ENCODE assay signal across 19 cellular contexts in genomic region chr10:71344916-71345557, GRCh38. TPM values are rescaled to one million over a fixed set of nuclear protein-coding genes. Genes with fewer than 3 reads are reported as not detected.
DNase-seq lines count a peak whose midpoint lies in the region; ATAC-seq and TF ChIP-seq lines count a peak whose summit lies in the region.
"Had no signal": no experiment of that assay in that cellular context is flagged by ENCODE, and none has a peak within 500 bp of the region (broad histone marks: within the 10 kb centered on the region; RNA-seq: fewer than 3 reads in every experiment).

No MANE protein-coding gene starts in this region.

- H3K27ac ChIP-seq in WERI-Rb-1 (peak overlapping the region; percentile 92), upper lobe of right lung (peak overlapping the region; percentile 24)
- H3K27ac ChIP-seq: pancreas, VCaP had no signal

- no peaks in the 10 kb centered on the region for H3K27me3 Mint-ChIP-seq in activated naive CD4-positive, alpha-beta T cell treated with anti-CD3 and anti-CD28 coated beads, Interleukin-2, amount 50 U/mL, for 24 hours
- H3K27me3 Mint-ChIP-seq in activated naive CD4-positive, alpha-beta T cell treated with anti-CD3 and anti-CD28 coated beads, Interleukin-2, amount 10 ng/mL, durations not matched to agents 7 days and 5 days, result no peaks in the 10 kb centered on the region
- H3K27me3 Mint-ChIP-seq: activated naive CD8-positive, alpha-beta T cell treated with anti-CD3 and anti-CD28 coated beads, Interleukin-2, amount 50 U/mL, for 24 hours; CD4-positive, alpha-beta T cell had no signal

- no peaks in the 10 kb centered on the region for H3K4me1 Mint-ChIP-seq in activated naive CD4-positive, alpha-beta T cell treated with anti-CD3 and anti-CD28 coated beads, Interleukin-2, amount 50 U/mL, for 24 hours
- no peaks in the 10 kb centered on the region for H3K4me1 Mint-ChIP-seq in activated naive CD4-positive, alpha-beta T cell treated with anti-CD3 and anti-CD28 coated beads, Interleukin-2, amount 10 ng/mL, durations not matched to agents 7 days and 5 days

- no peak overlapping the region for H3K4me3 ChIP-seq in WERI-Rb-1 (ENCODE audit: low read depth, low read length)
- no peak overlapping the region for H3K4me3 ChIP-seq in upper lobe of right lung
- H3K4me3 ChIP-seq: mucosa of descending colon, pancreas had no signal

- peak; percentile 57 for ATAC-seq in upper lobe of right lung
- ATAC-seq in GM19467 (IDR thresholded peaks at IDR 0.05; ENCODE audit: unreplicated experiment), result no peak
- ATAC-seq in GM18907 (IDR thresholded peaks at IDR 0.05; ENCODE audit: unreplicated experiment), result no peak
- ATAC-seq: activated naive CD8-positive, alpha-beta T cell treated with anti-CD3 and anti-CD28 coated beads, Interleukin-2, amount 50 U/mL, for 24 hours; mucosa of descending colon; pancreas; Right ventricle myocardium inferior had no signal

- CTCF ChIA-PET in activated naive CD4-positive, alpha-beta T cell treated with anti-CD3 and anti-CD28 coated beads, Interleukin-2, amount 10 ng/mL, durations not matched to agents 7 days and 5 days (lab: Charles Lee), result interaction anchor here (1.3 kb wide), 1 partner anchor 225 kb away, joined by 3 read pairs; no protein-coding TSS in a partner anchor

- no peaks in the 10 kb centered on the region for H3K9me3 Mint-ChIP-seq in activated naive CD4-positive, alpha-beta T cell treated with anti-CD3 and anti-CD28 coated beads, Interleukin-2, amount 50 U/mL, for 24 hours
- no peaks in the 10 kb centered on the region for H3K9me3 Mint-ChIP-seq in activated naive CD4-positive, alpha-beta T cell treated with anti-CD3 and anti-CD28 coated beads, Interleukin-2, amount 10 ng/mL, durations not matched to agents 7 days and 5 days
- H3K9me3 Mint-ChIP-seq: activated naive CD8-positive, alpha-beta T cell treated with anti-CD3 and anti-CD28 coated beads, Interleukin-2, amount 50 U/mL, for 24 hours; activated T-helper 1 cell treated with anti-CD3 and anti-CD28 coated beads, Interleukin-12 subunit alpha, Interleukin-12 subunit beta, Interleukin-2, Interleukin-4 antibody, amounts not matched to agents 30 ng/mL and 10 ng/mL and 1 ng/mL, durations not matched to agents 14 hours and 24 hours and 36 hours; CD4-positive, alpha-beta T cell had no signal

- TF ChIP-seq CTCF in WERI-Rb-1 (IDR thresholded peaks at IDR 0.05; ENCODE audit: low read depth, low read length), result no peak
- TF ChIP-seq CTCF in upper lobe of right lung (IDR thresholded peaks at IDR 0.05), result no peak

- H3K9me3 ChIP-seq in WERI-Rb-1 (ENCODE audit: severe bottlenecking) (no peaks in the 10 kb centered on the region), upper lobe of right lung (no peaks in the 10 kb centered on the region)
- H3K9me3 ChIP-seq: mucosa of descending colon, pancreas had no signal

- DNase-seq in activated naive CD4-positive, alpha-beta T cell treated with anti-CD3 and anti-CD28 coated beads, Interleukin-2, amount 10 ng/mL, durations not matched to agents 7 days and 5 days, result no peak
- no peak for DNase-seq in WERI-Rb-1
- DNase-seq in left kidney (ENCODE audit: low read depth, low spot score), result peak; percentile 82
- DNase-seq in upper lobe of right lung, result no peak
- no peak for DNase-seq in AG08395 (ENCODE audit: low spot score)
- DNase-seq: activated CD8-positive, alpha-beta memory T cell treated with anti-CD3 and anti-CD28 coated beads for 24 hours; activated naive CD8-positive, alpha-beta T cell treated with anti-CD3 and anti-CD28 coated beads, Interleukin-2, amount 50 U/mL, for 24 hours; CD4-positive, alpha-beta T cell; KBM-7; kidney; mucosa of descending colon; NCI-H2227 treated with DMSO at 0.1 percent for 48 hours; pancreas had no signal

- no peaks in the 10 kb centered on the region for H3K27me3 ChIP-seq in WERI-Rb-1 (ENCODE audit: insufficient read depth, low read depth, severe bottlenecking)
- no peaks in the 10 kb centered on the region for H3K27me3 ChIP-seq in upper lobe of right lung
- H3K27me3 ChIP-seq: pancreas had no signal

- H3K4me1 ChIP-seq in upper lobe of right lung, result peaks cover 18% of the 10 kb centered on the region
- H3K4me1 ChIP-seq: pancreas had no signal

- H3K4me3 Mint-ChIP-seq in activated naive CD4-positive, alpha-beta T cell treated with anti-CD3 and anti-CD28 coated beads, Interleukin-2, amount 50 U/mL, for 24 hours, result no peak overlapping the region
- no peak overlapping the region for H3K4me3 Mint-ChIP-seq in activated naive CD4-positive, alpha-beta T cell treated with anti-CD3 and anti-CD28 coated beads, Interleukin-2, amount 10 ng/mL, durations not matched to agents 7 days and 5 days
- H3K4me3 Mint-ChIP-seq: activated naive CD8-positive, alpha-beta T cell treated with anti-CD3 and anti-CD28 coated beads, Interleukin-2, amount 50 U/mL, for 24 hours; activated T-helper 1 cell treated with anti-CD3 and anti-CD28 coated beads, Interleukin-12 subunit alpha, Interleukin-12 subunit beta, Interleukin-2, Interleukin-4 antibody, amounts not matched to agents 30 ng/mL and 10 ng/mL and 1 ng/mL, durations not matched to agents 14 hours and 24 hours and 36 hours; CD4-positive, alpha-beta T cell had no signal

- peak overlapping the region; percentile 31 for H3K27ac Mint-ChIP-seq in activated naive CD4-positive, alpha-beta T cell treated with anti-CD3 and anti-CD28 coated beads, Interleukin-2, amount 50 U/mL, for 24 hours
- no peak overlapping the region for H3K27ac Mint-ChIP-seq in activated naive CD4-positive, alpha-beta T cell treated with anti-CD3 and anti-CD28 coated beads, Interleukin-2, amount 10 ng/mL, durations not matched to agents 7 days and 5 days
- H3K27ac Mint-ChIP-seq: activated naive CD8-positive, alpha-beta T cell treated with anti-CD3 and anti-CD28 coated beads, Interleukin-2, amount 50 U/mL, for 24 hours; activated T-helper 1 cell treated with anti-CD3 and anti-CD28 coated beads, Interleukin-12 subunit alpha, Interleukin-12 subunit beta, Interleukin-2, Interleukin-4 antibody, amounts not matched to agents 30 ng/mL and 10 ng/mL and 1 ng/mL, durations not matched to agents 14 hours and 24 hours and 36 hours; CD4-positive, alpha-beta T cell had no signal

- no peaks in the 10 kb centered on the region for H3K36me3 Mint-ChIP-seq in activated naive CD4-positive, alpha-beta T cell treated with anti-CD3 and anti-CD28 coated beads, Interleukin-2, amount 50 U/mL, for 24 hours
- H3K36me3 Mint-ChIP-seq in activated naive CD4-positive, alpha-beta T cell treated with anti-CD3 and anti-CD28 coated beads, Interleukin-2, amount 10 ng/mL, durations not matched to agents 7 days and 5 days, result no peaks in the 10 kb centered on the region

- intact Hi-C loops in upper lobe of right lung (cut with DNase I), result no loop called here

- H3K36me3 ChIP-seq in WERI-Rb-1 (peaks cover 81% of the 10 kb centered on the region), upper lobe of right lung (no peaks in the 10 kb centered on the region)
- H3K36me3 ChIP-seq: pancreas had no signal

RNA-seq across cellular contexts. Expression of gene SLC29A3, which starts 26.0 kb away (rescaled TPM):
- 14.8 TPM for total RNA-seq in upper lobe of right lung

RNA-seq across cellular contexts. Expression of gene CDH23, which starts 51.7 kb away (rescaled TPM):
- 10.9 TPM for total RNA-seq in upper lobe of right lung
